Comparison of ENCODE assay signal across 8 cellular contexts in the genomic region with DNA sequence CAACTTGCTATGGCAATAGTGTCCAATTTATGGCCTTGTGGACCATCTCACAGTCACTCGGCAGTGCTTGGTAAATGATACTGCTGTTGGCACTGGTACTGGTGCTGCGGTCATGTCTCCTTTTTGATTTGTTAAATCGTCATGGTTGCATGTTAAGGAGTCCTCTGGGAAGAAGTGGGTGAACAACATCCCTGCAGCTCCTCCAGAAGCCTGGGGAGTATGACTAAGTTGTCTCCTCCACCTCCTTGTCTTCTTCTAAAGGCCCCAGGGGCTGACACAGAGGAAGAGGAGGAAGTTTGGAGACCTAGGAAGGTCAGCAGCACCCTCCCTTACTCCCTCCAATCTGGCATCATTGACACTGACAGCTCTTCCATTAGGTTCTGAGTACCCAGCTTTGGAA. TPM values are rescaled to one million over a fixed set of nuclear protein-coding genes. Genes with fewer than 3 reads are reported as not detected.
DNase-seq lines count a peak whose midpoint lies in the region; ATAC-seq and TF ChIP-seq lines count a peak whose summit lies in the region.

No MANE protein-coding gene starts in this region.

- peak overlapping the region; percentile 68 for H3K27ac ChIP-seq in CD8-positive, alpha-beta memory T cell (ENCODE audit: low read depth, low read length)
- H3K27ac ChIP-seq in epithelial cell of prostate = peak overlapping the region; percentile 100
- H3K27ac ChIP-seq in parathyroid adenoma = peak overlapping the region; percentile 51

- no peak overlapping the region for H2AFZ ChIP-seq in parathyroid adenoma

- no peak for TF ChIP-seq CTCF in parathyroid adenoma (IDR thresholded peaks at IDR 0.05)

- peak overlapping the region in 6 of 7 donors; percentile 72 to 92 (median 78) for H3K4me3 Mint-ChIP-seq in CD8-positive, alpha-beta memory T cell

- DNase-seq in CD8-positive, alpha-beta memory T cell = no peak
- DNase-seq in RKO (ENCODE audit: low spot score) (peak; percentile 74), epithelial cell of prostate (ENCODE audit: low read depth, low spot score) (no peak), NOMO-1 treated with dmso at 0.1 percent for 144 hours (lab: John Stamatoyannopoulos, UW; ENCODE audit: unreplicated experiment) (no peak), cerebellum (ENCODE audit: low spot score) (no peak), SKM-1 treated with dmso at 0.1 percent for 144 hours (lab: John Stamatoyannopoulos, UW; ENCODE audit: unreplicated experiment) (no peak)

- H3K4me3 ChIP-seq in CD8-positive, alpha-beta memory T cell (ENCODE audit: low read length) = peak overlapping the region; percentile 49
- H3K4me3 ChIP-seq in parathyroid adenoma (ENCODE audit: low read depth, low read length) = no peak overlapping the region

- no peak overlapping the region for H3K9ac ChIP-seq in parathyroid adenoma

- no peak for ATAC-seq in HG03139 (IDR thresholded peaks at IDR 0.05; ENCODE audit: unreplicated experiment)

- H3K79me2 ChIP-seq in parathyroid adenoma = peaks cover 29% of the 10 kb centered on the region

- POLR2A ChIA-PET in CD8-positive, alpha-beta memory T cell (lab: Charles Lee) = interaction anchor here (2.2 kb wide), 1 partner anchor 9 kb away, joined by 11 read pairs; a partner anchor contains a TSS

- H3K4me1 ChIP-seq in CD8-positive, alpha-beta memory T cell (ENCODE audit: insufficient read depth, low read length) = peaks cover 100% of the 10 kb centered on the region
- peaks cover 2% of the 10 kb centered on the region for H3K4me1 ChIP-seq in parathyroid adenoma

- H3K4me2 ChIP-seq in parathyroid adenoma (ENCODE audit: low read length) = no peak overlapping the region

- H3K9me3 Mint-ChIP-seq in CD8-positive, alpha-beta memory T cell = no peaks in the 10 kb centered on the region

- no peaks in the 10 kb centered on the region for H3K27me3 ChIP-seq in CD8-positive, alpha-beta memory T cell (ENCODE audit: insufficient read depth, low read length, poor library complexity, severe bottlenecking)
- no peaks in the 10 kb centered on the region for H3K27me3 ChIP-seq in parathyroid adenoma (ENCODE audit: control insufficient read depth, insufficient read depth, low read length)

- peaks cover 90 to 100% (median 99%) of the 10 kb centered on the region in 3 donors for H3K4me1 Mint-ChIP-seq in CD8-positive, alpha-beta memory T cell

- H3K9me3 ChIP-seq in CD8-positive, alpha-beta memory T cell (ENCODE audit: low read length) = no peaks in the 10 kb centered on the region
- H3K9me3 ChIP-seq in parathyroid adenoma (ENCODE audit: control insufficient read depth, low read length) = no peaks in the 10 kb centered on the region

- H3K36me3 ChIP-seq in CD8-positive, alpha-beta memory T cell (ENCODE audit: insufficient read depth, low read length) = peaks cover 7% of the 10 kb centered on the region
- no peaks in the 10 kb centered on the region for H3K36me3 ChIP-seq in parathyroid adenoma (ENCODE audit: control insufficient read depth, insufficient read depth, low read length)

- peaks cover 0 to 11% of the 10 kb centered on the region in 2 donors for H3K27me3 Mint-ChIP-seq in CD8-positive, alpha-beta memory T cell

- H3K36me3 Mint-ChIP-seq in CD8-positive, alpha-beta memory T cell = peaks cover 0 to 28% (median 10%) of the 10 kb centered on the region in 3 donors

- CTCF ChIA-PET in CD8-positive, alpha-beta memory T cell (lab: Charles Lee) = interaction anchor here (1.7 to 3.8 kb wide), 5 partner anchors 8 to 55 kb away, joined by 6 to 24 read pairs (median 8); a partner anchor contains a TSS

- peak overlapping the region; percentile 89 to 100 (median 97) for H3K27ac Mint-ChIP-seq in CD8-positive, alpha-beta memory T cell

RNA-seq across cellular contexts. Expression of a gene that starts 8.5 kb away (rescaled TPM):
- total RNA-seq in CD8-positive, alpha-beta memory T cell = 10 to 100 TPM; 12.8 to 13.1 TPM
- 23.1 TPM for polyA plus RNA-seq in CD8-positive, alpha-beta memory T cell
- 4.3 TPM for total RNA-seq in cerebellum

RNA-seq across cellular contexts. Expression of a gene that starts 23.9 kb away (rescaled TPM):
- under 1 TPM in 1 of 2 experiments, not detected in 1; 0.07 TPM for total RNA-seq in CD8-positive, alpha-beta memory T cell
- polyA plus RNA-seq in CD8-positive, alpha-beta memory T cell = not detected
- total RNA-seq in cerebellum = 0.45 TPM
